ENCODE assay signal across 1 cellular context in genomic region chr4:176195184-176195978, GRCh38.
TF ChIP-seq lines count a peak whose summit lies in the region.

Gene SPATA4, minus strand, starts transcription at chr4:176195585. Its CDS starts 23 bp downstream, at chr4:176195562.

TF ChIP-seq in HepG2, 621 proteins besides CTCF, POLR2A, EP300 and RAD21 (continued from another document and continues in another):
- TF ChIP-seq ZNF609 (CRISPR knock-in tag; IDR thresholded peaks at IDR 0.05; ENCODE audit: borderline replicate concordance) (no peak), FOSL1 (CRISPR knock-in tag; IDR thresholded peaks at IDR 0.05; ENCODE audit: borderline replicate concordance) (no peak), RNF2 (conservative IDR thresholded peaks at IDR 0.05; ENCODE audit: low read depth) (no peak), SATB2 (CRISPR knock-in tag; IDR thresholded peaks at IDR 0.05) (no peak), ZNF101 (CRISPR knock-in tag; IDR thresholded peaks at IDR 0.05; ENCODE audit: borderline replicate concordance, low read depth) (no peak), EED (CRISPR knock-in tag; IDR thresholded peaks at IDR 0.05) (no peak), ISL2 (CRISPR knock-in tag; IDR thresholded peaks at IDR 0.05) (no peak), ZNF598 (CRISPR knock-in tag; IDR thresholded peaks at IDR 0.05; ENCODE audit: borderline replicate concordance) (peak; percentile 29; the same call in 1 of the 2 replicates), HIVEP1 (CRISPR knock-in tag; IDR thresholded peaks at IDR 0.05) (no peak), CEBPG (CRISPR knock-in tag; IDR thresholded peaks at IDR 0.05) (no peak), ZNF770 (CRISPR knock-in tag; IDR thresholded peaks at IDR 0.05) (no peak), ZNF580 (CRISPR knock-in tag; IDR thresholded peaks at IDR 0.05; ENCODE audit: borderline replicate concordance, low read depth) (no peak), ZNF646 (CRISPR knock-in tag; IDR thresholded peaks at IDR 0.05) (no peak), ZNF879 (CRISPR knock-in tag; IDR thresholded peaks at IDR 0.05) (no peak), ZBTB3 (CRISPR knock-in tag; IDR thresholded peaks at IDR 0.05; ENCODE audit: borderline replicate concordance, low read depth) (no peak), SNAPC2 (CRISPR knock-in tag; IDR thresholded peaks at IDR 0.05) (no peak), FOXJ3 (CRISPR knock-in tag; IDR thresholded peaks at IDR 0.05; ENCODE audit: borderline replicate concordance) (no peak), ZNF841 (CRISPR knock-in tag; IDR thresholded peaks at IDR 0.05; ENCODE audit: borderline replicate concordance) (no peak), ZNF761 (CRISPR knock-in tag; conservative IDR thresholded peaks at IDR 0.05) (no peak), KLF12 (CRISPR knock-in tag; IDR thresholded peaks at IDR 0.05; ENCODE audit: borderline replicate concordance) (no peak), GTF3A (CRISPR knock-in tag; conservative IDR thresholded peaks at IDR 0.05) (no peak), NFIB (CRISPR knock-in tag; IDR thresholded peaks at IDR 0.05; ENCODE audit: borderline replicate concordance) (no peak), MATR3 (CRISPR knock-in tag; IDR thresholded peaks at IDR 0.05) (no peak), ZNF207 (IDR thresholded peaks at IDR 0.05; ENCODE audit: borderline replicate concordance) (no peak), ZNF775 (CRISPR knock-in tag; IDR thresholded peaks at IDR 0.05; ENCODE audit: borderline replicate concordance) (no peak), ZMYM3 (CRISPR knock-in tag; IDR thresholded peaks at IDR 0.05) (no peak), ZNF367 (CRISPR knock-in tag; IDR thresholded peaks at IDR 0.05; ENCODE audit: borderline replicate concordance) (no peak), ZSCAN25 (CRISPR knock-in tag; IDR thresholded peaks at IDR 0.05) (no peak), SMARCC2 (IDR thresholded peaks at IDR 0.05) (no peak), ZKSCAN1 (IDR thresholded peaks at IDR 0.05; ENCODE audit: low read length) (no peak), ZSCAN5A (CRISPR knock-in tag; IDR thresholded peaks at IDR 0.05; ENCODE audit: borderline replicate concordance) (0 out of 2 replicates have a peak, but pooled peaks have one; percentile 25), ZNF34 (CRISPR knock-in tag; IDR thresholded peaks at IDR 0.05; ENCODE audit: borderline replicate concordance) (no peak), SRSF9 (IDR thresholded peaks at IDR 0.05; ENCODE audit: borderline replicate concordance, insufficient read depth, low read depth, low read length, poor library complexity, severe bottlenecking) (no peak), ZNF678 (CRISPR knock-in tag; IDR thresholded peaks at IDR 0.05) (no peak), ZSCAN22 (CRISPR knock-in tag; IDR thresholded peaks at IDR 0.05) (no peak), STAG1 (CRISPR knock-in tag; IDR thresholded peaks at IDR 0.05) (no peak), ZNF275 (CRISPR knock-in tag; IDR thresholded peaks at IDR 0.05; ENCODE audit: borderline replicate concordance) (no peak)
- TF ChIP-seq, protein P1, sequence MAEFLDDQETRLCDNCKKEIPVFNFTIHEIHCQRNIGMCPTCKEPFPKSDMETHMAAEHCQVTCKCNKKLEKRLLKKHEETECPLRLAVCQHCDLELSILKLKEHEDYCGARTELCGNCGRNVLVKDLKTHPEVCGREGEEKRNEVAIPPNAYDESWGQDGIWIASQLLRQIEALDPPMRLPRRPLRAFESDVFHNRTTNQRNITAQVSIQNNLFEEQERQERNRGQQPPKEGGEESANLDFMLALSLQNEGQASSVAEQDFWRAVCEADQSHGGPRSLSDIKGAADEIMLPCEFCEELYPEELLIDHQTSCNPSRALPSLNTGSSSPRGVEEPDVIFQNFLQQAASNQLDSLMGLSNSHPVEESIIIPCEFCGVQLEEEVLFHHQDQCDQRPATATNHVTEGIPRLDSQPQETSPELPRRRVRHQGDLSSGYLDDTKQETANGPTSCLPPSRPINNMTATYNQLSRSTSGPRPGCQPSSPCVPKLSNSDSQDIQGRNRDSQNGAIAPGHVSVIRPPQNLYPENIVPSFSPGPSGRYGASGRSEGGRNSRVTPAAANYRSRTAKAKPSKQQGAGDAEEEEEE (CRISPR knock-in tag; IDR thresholded peaks at IDR 0.05; ENCODE audit: borderline replicate concordance) = no peak
- TF ChIP-seq, protein P2, sequence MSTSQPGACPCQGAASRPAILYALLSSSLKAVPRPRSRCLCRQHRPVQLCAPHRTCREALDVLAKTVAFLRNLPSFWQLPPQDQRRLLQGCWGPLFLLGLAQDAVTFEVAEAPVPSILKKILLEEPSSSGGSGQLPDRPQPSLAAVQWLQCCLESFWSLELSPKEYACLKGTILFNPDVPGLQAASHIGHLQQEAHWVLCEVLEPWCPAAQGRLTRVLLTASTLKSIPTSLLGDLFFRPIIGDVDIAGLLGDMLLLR (CRISPR knock-in tag; IDR thresholded peaks at IDR 0.05) = no peak
- TF ChIP-seq, protein P3, sequence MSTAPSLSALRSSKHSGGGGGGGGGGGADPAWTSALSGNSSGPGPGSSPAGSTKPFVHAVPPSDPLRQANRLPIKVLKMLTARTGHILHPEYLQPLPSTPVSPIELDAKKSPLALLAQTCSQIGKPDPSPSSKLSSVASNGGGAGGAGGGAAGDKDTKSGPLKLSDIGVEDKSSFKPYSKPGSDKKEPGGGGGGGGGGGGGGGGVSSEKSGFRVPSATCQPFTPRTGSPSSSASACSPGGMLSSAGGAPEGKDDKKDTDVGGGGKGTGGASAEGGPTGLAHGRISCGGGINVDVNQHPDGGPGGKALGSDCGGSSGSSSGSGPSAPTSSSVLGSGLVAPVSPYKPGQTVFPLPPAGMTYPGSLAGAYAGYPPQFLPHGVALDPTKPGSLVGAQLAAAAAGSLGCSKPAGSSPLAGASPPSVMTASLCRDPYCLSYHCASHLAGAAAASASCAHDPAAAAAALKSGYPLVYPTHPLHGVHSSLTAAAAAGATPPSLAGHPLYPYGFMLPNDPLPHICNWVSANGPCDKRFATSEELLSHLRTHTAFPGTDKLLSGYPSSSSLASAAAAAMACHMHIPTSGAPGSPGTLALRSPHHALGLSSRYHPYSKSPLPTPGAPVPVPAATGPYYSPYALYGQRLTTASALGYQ (CRISPR knock-in tag; IDR thresholded peaks at IDR 0.05) = no peak
- TF ChIP-seq, protein P4, sequence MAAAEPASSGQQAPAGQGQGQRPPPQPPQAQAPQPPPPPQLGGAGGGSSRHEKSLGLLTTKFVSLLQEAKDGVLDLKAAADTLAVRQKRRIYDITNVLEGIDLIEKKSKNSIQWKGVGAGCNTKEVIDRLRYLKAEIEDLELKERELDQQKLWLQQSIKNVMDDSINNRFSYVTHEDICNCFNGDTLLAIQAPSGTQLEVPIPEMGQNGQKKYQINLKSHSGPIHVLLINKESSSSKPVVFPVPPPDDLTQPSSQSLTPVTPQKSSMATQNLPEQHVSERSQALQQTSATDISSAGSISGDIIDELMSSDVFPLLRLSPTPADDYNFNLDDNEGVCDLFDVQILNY (CRISPR knock-in tag; conservative IDR thresholded peaks at IDR 0.05) = no peak
